Comparison of ENCODE assay signal across 16 cellular contexts in the genomic region with DNA sequence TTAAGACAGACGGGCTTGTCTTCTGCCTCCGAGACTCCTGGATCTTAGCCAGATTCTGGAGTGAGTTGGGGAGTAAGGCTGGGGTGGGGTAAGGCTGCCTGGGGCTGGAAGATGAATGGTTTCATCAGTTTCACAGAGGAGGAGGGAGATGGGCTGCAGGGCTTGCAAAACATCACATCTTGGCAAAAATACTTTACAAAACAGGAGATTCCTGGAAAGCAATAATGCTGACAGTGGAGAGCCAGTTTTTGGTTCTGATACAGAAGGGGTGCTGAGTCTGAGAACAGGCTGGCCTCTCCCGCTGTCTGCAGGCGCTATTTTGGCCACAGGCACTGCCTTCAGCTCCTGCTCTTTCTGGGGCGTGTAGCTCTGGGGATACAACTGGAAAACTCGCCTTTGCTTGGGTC.
A peak's percentile ranks its signal among the peaks of the same experiment; 100 is the strongest.
DNase-seq lines count a peak whose midpoint lies in the region; ATAC-seq and TF ChIP-seq lines count a peak whose summit lies in the region.
"Had no signal": no experiment of that assay in that cellular context is flagged by ENCODE, and none has a peak within 500 bp of the region (broad histone marks: within the 10 kb centered on the region; RNA-seq: fewer than 3 reads in every experiment).

No MANE protein-coding gene starts in this region.

- peak overlapping the region; percentile 80 to 92 (median 91) for H3K27ac Mint-ChIP-seq in nephron
- H3K27ac Mint-ChIP-seq: activated CD4-positive, alpha-beta T cell treated with anti-CD3 and anti-CD28 coated beads for 36 hours had no signal

- no peaks in the 10 kb centered on the region for H3K9me3 Mint-ChIP-seq in nephron

- H3K4me1 Mint-ChIP-seq in nephron, result peaks cover 43% of the 10 kb centered on the region

- H3K27me3 Mint-ChIP-seq in nephron (ENCODE audit: low read depth), result no peaks in the 10 kb centered on the region

- TF ChIP-seq POLR2A in thyroid gland (IDR thresholded peaks at IDR 0.05), result no peak

- H3K36me3 ChIP-seq in cardiac muscle cell, result no peaks in the 10 kb centered on the region
- H3K36me3 ChIP-seq in thyroid gland, result no peaks in the 10 kb centered on the region
- H3K36me3 ChIP-seq: neutrophil had no signal

- peak overlapping the region in 2 of 3 experiments; percentile 17 to 36 for H3K4me3 Mint-ChIP-seq in nephron
- H3K4me3 Mint-ChIP-seq: activated CD4-positive, alpha-beta T cell treated with anti-CD3 and anti-CD28 coated beads for 36 hours had no signal

- H3K9me3 ChIP-seq in cardiac muscle cell (ENCODE audit: low read depth), result no peaks in the 10 kb centered on the region
- H3K9me3 ChIP-seq in thyroid gland, result no peaks in the 10 kb centered on the region
- H3K9me3 ChIP-seq: neutrophil had no signal

- DNase-seq in AG08395 (ENCODE audit: low spot score) (peak; percentile 30), astrocyte of the hippocampus (ENCODE audit: low read depth, low spot score) (peak; percentile 2), cardiac muscle cell (ENCODE audit: low read depth in 1 of 2, low spot score in 1 of 2) (peak; percentile 5 to 69), NCI-H187 treated with DMSO at 0.1 percent for 48 hours (lab: John Stamatoyannopoulos, UW) (no peak), NCI-H2107 treated with DMSO at 0.1 percent for 48 hours (lab: John Stamatoyannopoulos, UW; ENCODE audit: unreplicated experiment) (no peak), thyroid gland (no peak)
- DNase-seq: activated CD4-positive, alpha-beta T cell treated with anti-CD3 and anti-CD28 coated beads for 36 hours; activated T-cell treated with anti-CD3 and anti-CD28 coated beads, Interleukin-2, amount 50 U/mL, for 48 hours; Kasumi-1; NCI-H1694; SHP77 treated with DMSO at 0.1 percent for 48 hours; T-helper 9 cell had no signal

- H3K4me3 ChIP-seq in cardiac muscle cell (no peak overlapping the region), thyroid gland (replicated peaks in 1 of 3) (no peak overlapping the region)

- H3K27me3 ChIP-seq in cardiac muscle cell (no peaks in the 10 kb centered on the region), thyroid gland (no peaks in the 10 kb centered on the region)
- H3K27me3 ChIP-seq: neutrophil had no signal

- peak overlapping the region; percentile 4 for H3K27ac ChIP-seq in cardiac muscle cell
- H3K27ac ChIP-seq in thyroid gland, result no peak overlapping the region
- H3K27ac ChIP-seq: neutrophil had no signal

- H3K4me1 ChIP-seq in cardiac muscle cell (ENCODE audit: low read depth), result peaks cover 7% of the 10 kb centered on the region
- peaks cover 0 to 3% of the 10 kb centered on the region in 2 donors for H3K4me1 ChIP-seq in thyroid gland

- no peaks in the 10 kb centered on the region for H3K36me3 Mint-ChIP-seq in nephron (ENCODE audit: low read depth)

- intact Hi-C loops in thyroid gland (cut with DNase I), result no loop called here

- no peak for ATAC-seq in GM19395 (IDR thresholded peaks at IDR 0.05; ENCODE audit: unreplicated experiment)
- ATAC-seq: activated CD4-positive, alpha-beta T cell treated with anti-CD3 and anti-CD28 coated beads for 36 hours; HCT116 had no signal

- WGBS in thyroid gland, 2 donors, result 76 to 84% methylated on average over 4 to 6 of the region's 6 CpGs

- TF ChIP-seq CTCF in cardiac muscle cell (IDR thresholded peaks at IDR 0.05; ENCODE audit: low read depth, low read length) (no peak), nephron (IDR thresholded peaks at IDR 0.05; ENCODE audit: unreplicated experiment in 3 of 3) (no peak), thyroid gland (IDR thresholded peaks at IDR 0.05) (no peak)

Comparison
In these comparisons a context has a peak if more than half of its experiments do, and no peak if none do; other contexts are left out.
1. DNase-seq: peak in AG08395 (single experiment), astrocyte of the hippocampus (single experiment) and cardiac muscle cell (2 of 2); none in NCI-H187 treated with DMSO at 0.1 percent for 48 hours (single experiment), NCI-H2107 treated with DMSO at 0.1 percent for 48 hours (single experiment) and thyroid gland (0 of 2).